18 cellular contexts compared by ENCODE assay signal in the genomic region with DNA sequence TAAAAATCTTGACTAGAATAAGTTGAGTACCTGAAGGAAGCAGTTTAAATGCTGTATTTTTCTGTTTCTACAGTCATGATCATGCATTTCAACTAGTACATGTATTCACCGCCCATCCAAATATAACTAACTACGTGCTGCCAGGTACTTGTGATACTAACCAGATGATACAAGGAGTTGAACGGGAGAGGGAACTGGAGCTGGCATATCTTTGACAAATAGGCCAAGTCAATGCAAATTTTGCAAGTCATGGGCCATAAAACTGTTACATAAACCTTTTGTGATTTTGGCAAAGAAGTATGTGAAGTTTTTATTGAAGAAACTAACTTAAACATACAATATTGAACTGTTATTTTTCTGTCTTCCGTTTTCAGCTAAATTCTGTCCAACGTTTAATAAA. TPM values are rescaled to one million over a fixed set of nuclear protein-coding genes. Genes with fewer than 3 reads are reported as not detected.
"Had no signal": no experiment of that assay in that cellular context is flagged by ENCODE, and none has a peak within 500 bp of the region (broad histone marks: within the 10 kb centered on the region; RNA-seq: fewer than 3 reads in every experiment).

No MANE protein-coding gene starts in this region.

- H3K27ac Mint-ChIP-seq: activated CD4-positive, alpha-beta T cell treated with anti-CD3 and anti-CD28 coated beads, Interleukin-2, amount 10 ng/mL, durations not matched to agents 24 days and 14 days; activated naive CD8-positive, alpha-beta T cell treated with anti-CD3 and anti-CD28 coated beads, Interleukin-2, amount 10 ng/mL, durations not matched to agents 7 days and 5 days; activated T-cell treated with anti-CD3 and anti-CD28 coated beads, Interleukin-2, amount 50 U/mL, for 72 hours had no signal

- H3K27ac ChIP-seq: breast epithelium, lower lobe of right lung, ovary, vagina had no signal

- H3K4me1 ChIP-seq: breast epithelium, lower lobe of right lung, vagina had no signal

- H3K4me3 ChIP-seq: breast epithelium, lower lobe of right lung, ovary, transverse colon, vagina had no signal

- H3K4me1 Mint-ChIP-seq: activated naive CD8-positive, alpha-beta T cell treated with anti-CD3 and anti-CD28 coated beads, Interleukin-2, amount 10 ng/mL, durations not matched to agents 7 days and 5 days had no signal

- DNase-seq: activated CD4-positive, alpha-beta T cell treated with anti-CD3 and anti-CD28 coated beads, Interleukin-2, amount 10 ng/mL, durations not matched to agents 24 days and 14 days; activated CD4-positive, CD25-positive, alpha-beta regulatory T cell; activated CD8-positive, alpha-beta memory T cell treated with anti-CD3 and anti-CD28 coated beads, Interleukin-2, amount 50 U/mL, for 48 hours; activated gamma-delta T cell; activated naive CD8-positive, alpha-beta T cell treated with anti-CD3 and anti-CD28 coated beads, Interleukin-2, amount 10 ng/mL, durations not matched to agents 7 days and 5 days; activated T-cell treated with anti-CD3 and anti-CD28 coated beads, Interleukin-2, amount 50 U/mL, for 72 hours; aorta; erythroblast; hippocampal formation; lower lobe of right lung; midbrain; ovary; stimulated activated CD4-positive, alpha-beta T cell treated with anti-CD3 and anti-CD28 coated beads, Interleukin-4, amount 100 ng/mL, for 1 hour; stimulated activated naive CD4-positive, alpha-beta T cell treated with Interleukin-2 at 50 U/mL for 16 hours; transverse colon had no signal

- H3K36me3 ChIP-seq: ovary had no signal

- H3K27me3 ChIP-seq: breast epithelium, ovary, transverse colon, vagina had no signal

- H3K9me3 ChIP-seq: breast epithelium, lower lobe of right lung, ovary, transverse colon, vagina had no signal

- H3K27me3 Mint-ChIP-seq: activated CD4-positive, alpha-beta T cell treated with anti-CD3 and anti-CD28 coated beads, Interleukin-2, amount 10 ng/mL, durations not matched to agents 24 days and 14 days; activated naive CD8-positive, alpha-beta T cell treated with anti-CD3 and anti-CD28 coated beads, Interleukin-2, amount 10 ng/mL, durations not matched to agents 7 days and 5 days had no signal

- H3K4me3 Mint-ChIP-seq: activated CD4-positive, alpha-beta T cell treated with anti-CD3 and anti-CD28 coated beads, Interleukin-2, amount 10 ng/mL, durations not matched to agents 24 days and 14 days; activated naive CD8-positive, alpha-beta T cell treated with anti-CD3 and anti-CD28 coated beads, Interleukin-2, amount 10 ng/mL, durations not matched to agents 7 days and 5 days; activated T-cell treated with anti-CD3 and anti-CD28 coated beads, Interleukin-2, amount 50 U/mL, for 72 hours had no signal

- ATAC-seq: activated T-cell treated with anti-CD3 and anti-CD28 coated beads, Interleukin-2, amount 50 U/mL, for 72 hours; lower lobe of right lung had no signal

- H3K9me3 Mint-ChIP-seq: activated CD4-positive, alpha-beta T cell treated with anti-CD3 and anti-CD28 coated beads, Interleukin-2, amount 10 ng/mL, durations not matched to agents 24 days and 14 days; activated naive CD8-positive, alpha-beta T cell treated with anti-CD3 and anti-CD28 coated beads, Interleukin-2, amount 10 ng/mL, durations not matched to agents 7 days and 5 days; activated T-cell treated with anti-CD3 and anti-CD28 coated beads, Interleukin-2, amount 50 U/mL, for 72 hours had no signal

RNA-seq across cellular contexts. Expression of gene GPNMB, which starts 50.3 kb away (rescaled TPM):
- polyA plus RNA-seq: neural cell had no signal
